In genomic region chr13:108408670-108409069, GRCh38 we compare ENCODE assay signal across 1 cellular context.
TF ChIP-seq lines count a peak whose summit lies in the region.

No MANE protein-coding gene starts in this region.

TF ChIP-seq in WTC11, 78 proteins besides CTCF, POLR2A, EP300 and RAD21 (continued from another document):
- TF ChIP-seq AFF4 (CRISPR knock-in tag; IDR thresholded peaks at IDR 0.05; ENCODE audit: borderline replicate concordance), result no peak
- no peak for TF ChIP-seq ZBTB21 (CRISPR knock-in tag; IDR thresholded peaks at IDR 0.05; ENCODE audit: borderline replicate concordance)
- no peak for TF ChIP-seq ZNF232 (CRISPR knock-in tag; IDR thresholded peaks at IDR 0.05)
- TF ChIP-seq, protein P1, sequence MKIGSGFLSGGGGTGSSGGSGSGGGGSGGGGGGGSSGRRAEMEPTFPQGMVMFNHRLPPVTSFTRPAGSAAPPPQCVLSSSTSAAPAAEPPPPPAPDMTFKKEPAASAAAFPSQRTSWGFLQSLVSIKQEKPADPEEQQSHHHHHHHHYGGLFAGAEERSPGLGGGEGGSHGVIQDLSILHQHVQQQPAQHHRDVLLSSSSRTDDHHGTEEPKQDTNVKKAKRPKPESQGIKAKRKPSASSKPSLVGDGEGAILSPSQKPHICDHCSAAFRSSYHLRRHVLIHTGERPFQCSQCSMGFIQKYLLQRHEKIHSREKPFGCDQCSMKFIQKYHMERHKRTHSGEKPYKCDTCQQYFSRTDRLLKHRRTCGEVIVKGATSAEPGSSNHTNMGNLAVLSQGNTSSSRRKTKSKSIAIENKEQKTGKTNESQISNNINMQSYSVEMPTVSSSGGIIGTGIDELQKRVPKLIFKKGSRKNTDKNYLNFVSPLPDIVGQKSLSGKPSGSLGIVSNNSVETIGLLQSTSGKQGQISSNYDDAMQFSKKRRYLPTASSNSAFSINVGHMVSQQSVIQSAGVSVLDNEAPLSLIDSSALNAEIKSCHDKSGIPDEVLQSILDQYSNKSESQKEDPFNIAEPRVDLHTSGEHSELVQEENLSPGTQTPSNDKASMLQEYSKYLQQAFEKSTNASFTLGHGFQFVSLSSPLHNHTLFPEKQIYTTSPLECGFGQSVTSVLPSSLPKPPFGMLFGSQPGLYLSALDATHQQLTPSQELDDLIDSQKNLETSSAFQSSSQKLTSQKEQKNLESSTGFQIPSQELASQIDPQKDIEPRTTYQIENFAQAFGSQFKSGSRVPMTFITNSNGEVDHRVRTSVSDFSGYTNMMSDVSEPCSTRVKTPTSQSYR (CRISPR knock-in tag; IDR thresholded peaks at IDR 0.05), result no peak
- no peak for TF ChIP-seq GTF2I (CRISPR knock-in tag; conservative IDR thresholded peaks at IDR 0.05)
- TF ChIP-seq MYBL2 (CRISPR knock-in tag; IDR thresholded peaks at IDR 0.05), result no peak
- TF ChIP-seq ATF6 (CRISPR knock-in tag; IDR thresholded peaks at IDR 0.05), result no peak
